Comparison of ENCODE assay signal across 11 cellular contexts in genomic region chr5:86337667-86338460, GRCh38.
"Had no signal": no experiment of that assay in that cellular context is flagged by ENCODE, and none has a peak within 500 bp of the region (broad histone marks: within the 10 kb centered on the region; RNA-seq: fewer than 3 reads in every experiment).

No MANE protein-coding gene starts in this region.

- H3K9me3 Mint-ChIP-seq: activated naive CD4-positive, alpha-beta T cell treated with anti-CD3 and anti-CD28 coated beads, Interleukin-2, amount 10 ng/mL, durations not matched to agents 7 days and 5 days; nephron had no signal

- H3K4me3 Mint-ChIP-seq: activated naive CD4-positive, alpha-beta T cell treated with anti-CD3 and anti-CD28 coated beads, Interleukin-2, amount 10 ng/mL, durations not matched to agents 7 days and 5 days; nephron had no signal

- DNase-seq: activated CD4-positive, alpha-beta T cell treated with anti-CD3 and anti-CD28 coated beads for 48 hours; activated CD8-positive, alpha-beta memory T cell treated with anti-CD3 and anti-CD28 coated beads for 24 hours; activated naive CD4-positive, alpha-beta T cell treated with anti-CD3 and anti-CD28 coated beads, Interleukin-2, amount 10 ng/mL, durations not matched to agents 7 days and 5 days; colonic mucosa; foreskin keratinocyte; stimulated activated CD4-positive, alpha-beta T cell treated with anti-CD3 and anti-CD28 coated beads, Interleukin-2, amount 100 ng/mL, for 48 hours; T1000; thyroid gland; uterus had no signal

- H3K27me3 Mint-ChIP-seq: activated naive CD4-positive, alpha-beta T cell treated with anti-CD3 and anti-CD28 coated beads, Interleukin-2, amount 10 ng/mL, durations not matched to agents 7 days and 5 days had no signal

- H3K4me1 Mint-ChIP-seq: activated naive CD4-positive, alpha-beta T cell treated with anti-CD3 and anti-CD28 coated beads, Interleukin-2, amount 10 ng/mL, durations not matched to agents 7 days and 5 days; nephron had no signal

- H3K27ac Mint-ChIP-seq: activated naive CD4-positive, alpha-beta T cell treated with anti-CD3 and anti-CD28 coated beads, Interleukin-2, amount 10 ng/mL, durations not matched to agents 7 days and 5 days; nephron had no signal

- H3K27me3 ChIP-seq: colonic mucosa, foreskin keratinocyte, thyroid gland, uterus had no signal

- H3K36me3 Mint-ChIP-seq: activated naive CD4-positive, alpha-beta T cell treated with anti-CD3 and anti-CD28 coated beads, Interleukin-2, amount 10 ng/mL, durations not matched to agents 7 days and 5 days had no signal

- H3K4me3 ChIP-seq: colonic mucosa, thyroid gland, uterus had no signal

- H3K9me3 ChIP-seq: colonic mucosa, thyroid gland, uterus had no signal

- H3K36me3 ChIP-seq: colonic mucosa, thyroid gland, uterus had no signal

- ATAC-seq: foreskin keratinocyte, left lobe of liver had no signal

- H3K27ac ChIP-seq: colonic mucosa, foreskin keratinocyte, thyroid gland, uterus had no signal

- H3K4me1 ChIP-seq: colonic mucosa, foreskin keratinocyte, thyroid gland, uterus had no signal
